Comparison of ENCODE assay signal across 8 cellular contexts in the genomic region with DNA sequence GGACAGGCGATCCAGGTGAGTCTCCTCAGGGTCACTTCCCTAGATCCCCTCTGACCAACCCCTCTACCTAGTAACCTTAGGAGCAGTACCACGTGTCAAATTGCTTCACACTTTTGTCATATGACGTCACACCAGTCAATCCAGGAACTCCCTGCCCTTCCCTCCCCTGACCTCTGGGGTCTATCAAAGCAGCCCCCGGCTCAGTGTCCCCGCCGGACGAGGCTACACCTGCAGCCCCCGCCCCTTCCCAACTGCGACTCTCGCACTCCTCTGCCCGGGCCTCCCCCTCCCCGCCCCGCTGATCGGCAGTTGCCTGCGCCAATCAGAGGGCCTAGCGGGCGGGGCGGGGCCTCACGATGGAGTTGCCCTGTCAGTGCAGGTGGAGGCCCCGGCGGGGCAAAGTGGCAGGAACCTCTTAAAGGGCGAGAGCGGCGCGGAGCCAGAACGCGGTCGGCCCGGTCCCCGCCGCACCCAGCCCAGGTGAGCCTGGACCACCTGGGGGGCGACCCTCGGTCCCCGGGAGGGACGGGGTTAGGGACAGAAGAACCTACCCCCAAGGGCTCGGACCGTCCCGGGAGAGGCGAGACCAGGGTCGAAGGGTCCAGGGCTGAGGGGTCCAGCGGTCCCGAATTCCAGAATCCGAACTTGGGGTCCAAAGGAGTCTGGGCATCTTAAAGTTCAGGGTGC. TPM values are rescaled to one million over a fixed set of nuclear protein-coding genes. Genes with fewer than 3 reads are reported as not detected.
DNase-seq lines count a peak whose midpoint lies in the region; ATAC-seq and TF ChIP-seq lines count a peak whose summit lies in the region.

No MANE protein-coding gene starts in this region.

- no peak for TF ChIP-seq EP300 in gastroesophageal sphincter (IDR thresholded peaks at IDR 0.05)

- H3K27me3 ChIP-seq in Loucy (ENCODE audit: insufficient read depth, low read length, poor library complexity, severe bottlenecking) (no peaks in the 10 kb centered on the region), SJSA1 (replicated peaks) (peaks cover 3% of the 10 kb centered on the region; the same call in 1 of the 2 replicates), gastroesophageal sphincter (no peaks in the 10 kb centered on the region), neutrophil (no peaks in the 10 kb centered on the region)

- H3K4me3 ChIP-seq in Loucy (ENCODE audit: low read length, poor library complexity, severe bottlenecking) (peak overlapping the region; percentile 98), SJSA1 (peak overlapping the region; percentile 47), gastroesophageal sphincter (peak overlapping the region; percentile 85 to 95), neutrophil (ENCODE audit: low read depth in 1 of 2, low read length in 1 of 2) (peak overlapping the region; percentile 92 to 97)

- peaks cover 11% of the 10 kb centered on the region; the same call in 1 of the 2 replicates for H3K79me2 ChIP-seq in Loucy (ENCODE audit: insufficient read depth, low read length)

- DNase-seq in Caki2 (ENCODE audit: low read depth), result peak; percentile 82
- peak; percentile 66 to 68 for DNase-seq in SJSA1 (ENCODE audit: low read depth in 1 of 2, low spot score in 2 of 2)
- peak; percentile 92 for DNase-seq in activated naive CD4-positive, alpha-beta T cell treated with Interleukin-2 at 50 U/mL for 16 hours
- peak in 43 of 49 donors; percentile 5 to 91 (median 50) for DNase-seq in substantia nigra (lab: John Stamatoyannopoulos, UW)

- H3K9me3 ChIP-seq in Loucy (ENCODE audit: insufficient read depth, low read depth, low read length) (no peaks in the 10 kb centered on the region), SJSA1 (replicated peaks) (no peaks in the 10 kb centered on the region), gastroesophageal sphincter (no peaks in the 10 kb centered on the region), neutrophil (no peaks in the 10 kb centered on the region)

- H3K36me3 ChIP-seq in Loucy (ENCODE audit: insufficient read depth, low read length), result no peaks in the 10 kb centered on the region
- H3K36me3 ChIP-seq in SJSA1, result no peaks in the 10 kb centered on the region
- no peaks in the 10 kb centered on the region for H3K36me3 ChIP-seq in gastroesophageal sphincter
- no peaks in the 10 kb centered on the region for H3K36me3 ChIP-seq in neutrophil

- H3K9me2 ChIP-seq in Loucy (replicated peaks; ENCODE audit: low read depth, low read length), result no peaks in the 10 kb centered on the region

- H3K9ac ChIP-seq in Loucy (ENCODE audit: low read depth, low read length, poor library complexity, severe bottlenecking), result peak overlapping the region; percentile 98

- in situ Hi-C loops in Caki2 (cut with HindIII; ENCODE audit: low pct_unique_long_range_greater_than_20kb, low sequenced_read_pairs), result no loop called here

- 0 to 11% methylated on average over 2 to 4 of the region's 43 CpGs for WGBS in gastroesophageal sphincter (ENCODE audit: low coverage in 1 of 2), 2 donors

- no peak overlapping the region for H3K27ac ChIP-seq in SJSA1
- peak overlapping the region in 3 of 4 donors; percentile 57 to 78 (median 75) for H3K27ac ChIP-seq in gastroesophageal sphincter
- peak overlapping the region; percentile 95 for H3K27ac ChIP-seq in neutrophil
- peak overlapping the region; percentile 67 for H3K27ac ChIP-seq in substantia nigra (ENCODE audit: low read depth, low read length, poor library complexity, severe bottlenecking)

- ATAC-seq in GM21576 (IDR thresholded peaks at IDR 0.05; ENCODE audit: unreplicated experiment) (peak; percentile 35), gastroesophageal sphincter (peak; percentile 84)

- peak; percentile 23 to 31 for TF ChIP-seq POLR2A in gastroesophageal sphincter (IDR thresholded peaks at IDR 0.05)

- peak overlapping the region; percentile 98 for H2AFZ ChIP-seq in Loucy (ENCODE audit: low read length)

- no peaks in the 10 kb centered on the region for H4K20me1 ChIP-seq in Loucy (ENCODE audit: insufficient read depth, low read length, poor library complexity, severe bottlenecking)

- peaks cover 60% of the 10 kb centered on the region for H3K4me1 ChIP-seq in Loucy (ENCODE audit: insufficient read depth, low read length, poor library complexity, severe bottlenecking)
- peaks cover 21% of the 10 kb centered on the region for H3K4me1 ChIP-seq in SJSA1 (replicated peaks)
- peaks cover 0 to 57% (median 9%) of the 10 kb centered on the region in 3 donors for H3K4me1 ChIP-seq in gastroesophageal sphincter
- H3K4me1 ChIP-seq in neutrophil (ENCODE audit: control insufficient read depth in 1 of 2, insufficient read depth in 1 of 2, low read depth in 1 of 2, low read length in 1 of 2), result peaks cover 44 to 54% of the 10 kb centered on the region in 2 experiments

- H3F3A ChIP-seq in Loucy (ENCODE audit: low read depth), result peaks cover 5% of the 10 kb centered on the region; the same call in 1 of the 2 replicates

- peak overlapping the region; percentile 82 for H3K4me2 ChIP-seq in Loucy (ENCODE audit: low read depth, low read length, poor library complexity, severe bottlenecking)

- TF ChIP-seq CTCF in Loucy (conservative IDR thresholded peaks at IDR 0.05; ENCODE audit: low read length) (no peak), gastroesophageal sphincter (IDR thresholded peaks at IDR 0.05) (peak in 1 of 4 experiments; percentile 19), neutrophil (IDR thresholded peaks at IDR 0.05) (peak; percentile 56)

RNA-seq across cellular contexts. Expression of a gene that starts 27.5 kb away (rescaled TPM):
- total RNA-seq in Caki2 (2014; rRNA removed; shearing (Covaris generic); ENCODE audit: low replicate concordance), result 11.8 and 17.6 TPM in 2 replicates
- 2.1 and 5.3 TPM in 2 replicates for total RNA-seq in SJSA1 (2014; rRNA removed; shearing (Covaris generic))
- total RNA-seq in gastroesophageal sphincter, result 10 to 100 TPM; 16.7 to 30.8 (median 21.7) TPM

Comparison
In these comparisons a context has a peak if more than half of its experiments do, and no peak if none do; other contexts are left out.
1. H3K4me3 ChIP-seq: peak in every context shown above with its lines; median percentile 98 in Loucy; 94 in neutrophil; 90 in gastroesophageal sphincter; 47 in SJSA1.